Comparison of ENCODE assay signal across 8 cellular contexts in the genomic region with DNA sequence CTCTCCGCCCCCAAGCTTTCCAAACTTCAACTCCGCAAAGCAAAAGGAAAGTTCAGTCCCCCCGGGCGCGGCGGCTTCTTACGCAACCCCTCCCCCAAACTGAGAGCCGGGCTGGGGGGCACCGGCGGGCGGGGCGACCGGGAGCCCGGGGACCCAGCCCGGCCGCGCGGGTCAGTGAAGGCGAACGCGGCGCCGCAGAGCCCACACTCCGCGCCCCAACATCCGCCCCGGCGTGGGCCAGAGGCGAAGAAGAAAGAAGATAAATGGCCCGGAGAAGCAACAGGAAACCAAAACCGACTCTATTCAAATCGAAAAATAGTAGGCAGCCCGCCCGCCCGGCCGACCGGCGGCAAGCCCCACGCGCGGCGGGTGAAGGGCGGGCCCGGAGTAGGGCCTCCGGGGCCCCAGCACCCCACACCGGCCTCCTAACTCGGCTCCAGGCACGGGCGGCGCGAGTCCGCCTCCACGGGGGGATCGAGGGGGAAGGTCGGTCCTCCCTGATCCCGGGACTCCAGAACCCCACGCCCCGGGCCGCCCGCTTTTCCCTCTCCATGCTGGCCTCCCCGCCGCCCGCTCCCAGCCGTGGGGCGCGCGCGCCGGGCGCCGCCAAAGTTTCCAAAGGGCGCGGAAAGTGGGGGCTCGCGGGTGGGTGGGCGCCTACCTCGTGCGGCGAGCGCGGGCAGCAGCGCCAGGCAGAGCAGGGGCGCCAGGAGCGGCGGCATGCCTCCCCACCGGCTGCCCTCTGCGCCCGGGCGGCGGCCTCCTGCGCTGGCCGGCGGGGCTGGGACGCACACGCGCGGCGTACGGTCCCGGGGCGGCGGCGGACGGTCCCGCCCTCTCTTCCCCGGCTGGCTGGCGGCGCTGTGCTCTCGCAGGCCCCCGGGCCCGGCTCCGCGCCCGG. TPM values are rescaled to one million over a fixed set of nuclear protein-coding genes. Genes with fewer than 3 reads are reported as not detected.
DNase-seq lines count a peak whose midpoint lies in the region; ATAC-seq, FAIRE-seq and TF ChIP-seq lines count a peak whose summit lies in the region.

No MANE protein-coding gene starts in this region.

- peaks cover 0 to 5% (median 0%) of the 10 kb centered on the region in 3 donors for H3K36me3 Mint-ChIP-seq in immature natural killer cell

- peaks cover 4 to 10% (median 8%) of the 10 kb centered on the region in 3 donors for H3K27me3 Mint-ChIP-seq in immature natural killer cell (ENCODE audit: low read depth in 3 of 3)

- H3K4me1 ChIP-seq in adipocyte (ENCODE audit: control insufficient read depth, insufficient read depth, low read length): peaks cover 28% of the 10 kb centered on the region

- H3K4me1 Mint-ChIP-seq in immature natural killer cell: peaks cover 43 to 44% of the 10 kb centered on the region in 2 donors

- H3K4me3 ChIP-seq in SK-N-MC: peak overlapping the region; percentile 83
- H3K4me3 ChIP-seq in adipocyte (ENCODE audit: low read length): peak overlapping the region; percentile 84

- no peak for TF ChIP-seq POLR2A in GM12892 (IDR thresholded peaks at IDR 0.05; ENCODE audit: low read depth, low read length)

- H3K36me3 ChIP-seq in SK-N-MC (ENCODE audit: insufficient read depth, low read length) (no peaks in the 10 kb centered on the region; the same call in 1 of the 2 replicates), adipocyte (ENCODE audit: control insufficient read depth, insufficient read depth, low read length, severe bottlenecking) (no peaks in the 10 kb centered on the region)

- no peaks in the 10 kb centered on the region for H3K27me3 ChIP-seq in adipocyte (replicated peaks; ENCODE audit: control insufficient read depth, insufficient read depth, low read length)

- peak; percentile 19 for ATAC-seq in HG02840 (IDR thresholded peaks at IDR 0.05; ENCODE audit: low FRiP score, unreplicated experiment)

- H3K9ac ChIP-seq in SK-N-MC (ENCODE audit: insufficient read length): peak overlapping the region; percentile 78
- H3K9ac ChIP-seq in adipocyte (ENCODE audit: low read length): peak overlapping the region; percentile 86

- no peak for FAIRE-seq in GM12892 (lab: Jason Lieb, UNC)

- peak overlapping the region; percentile 53 to 88 (median 82) for H3K27ac Mint-ChIP-seq in immature natural killer cell

- DNase-seq in GM12892 (ENCODE audit: insufficient read length) (peak; percentile 66), SK-N-MC (ENCODE audit: low read depth, low spot score) (no peak), adipocyte (ENCODE audit: low read depth) (peak; percentile 62), immature natural killer cell (peak; percentile 66 to 71 (median 66)), cerebellar nuclear complex (lab: John Stamatoyannopoulos, UW) (no peak), HPDE6-E6E7 (ENCODE audit: extremely low spot score) (no peak)
- DNase-seq in stimulated activated CD4-positive, alpha-beta T cell treated with anti-CD3 and anti-CD28 coated beads, Interleukin-4, amount 100 ng/mL, for 48 hours (ENCODE audit: low read depth in 2 of 2): peak; percentile 52 to 67

- no peaks in the 10 kb centered on the region for H3K9me3 ChIP-seq in SK-N-MC (ENCODE audit: low read depth, low read length)
- no peaks in the 10 kb centered on the region for H3K9me3 ChIP-seq in adipocyte (ENCODE audit: control insufficient read depth, low read length)

- peak overlapping the region; percentile 17; the same call in 1 of the 2 replicates for H3K27ac ChIP-seq in SK-N-MC

- H3K4me3 Mint-ChIP-seq in immature natural killer cell: peak overlapping the region; percentile 88 to 92 (median 90)

- H3K9me3 Mint-ChIP-seq in immature natural killer cell: no peaks in the 10 kb centered on the region

RNA-seq across cellular contexts. Expression of a gene that starts 0.5 kb away (rescaled TPM):
- 2.1 TPM for polyA plus RNA-seq in GM12892 (2012; ENCODE audit: missing spikeins)
- 10 to 100 TPM in 1 of 3 donors, 1 to 10 TPM in 1, under 1 TPM in 1; 0.98 to 22.8 (median 4.3) TPM for polyA plus RNA-seq in immature natural killer cell

Comparison
In these comparisons a context has a peak if more than half of its experiments do, and no peak if none do; other contexts are left out.
1. DNase-seq: peak in GM12892 (single experiment), adipocyte (single experiment), immature natural killer cell (3 of 3) and stimulated activated CD4-positive, alpha-beta T cell treated with anti-CD3 and anti-CD28 coated beads, Interleukin-4, amount 100 ng/mL, for 48 hours (2 of 2); none in SK-N-MC (single experiment), cerebellar nuclear complex (0 of 2) and HPDE6-E6E7 (single experiment).